In genomic region chr10:120988751-120989150, GRCh38 we compare ENCODE assay signal across 25 cellular contexts.
"Had no signal": no experiment of that assay in that cellular context is flagged by ENCODE, and none has a peak within 500 bp of the region (broad histone marks: within the 10 kb centered on the region; RNA-seq: fewer than 3 reads in every experiment).

No MANE protein-coding gene starts in this region.

- H3K4me1 ChIP-seq: colonic mucosa, psoas muscle, sigmoid colon, testis, tibial artery had no signal

- H3K36me3 Mint-ChIP-seq: naive thymus-derived CD8-positive, alpha-beta T cell; stimulated activated effector memory CD8-positive, alpha-beta T cell treated with anti-CD3 and anti-CD28 coated beads, Interleukin-12 subunit alpha, Interleukin-12 subunit beta, amount 100 ng/mL, for 72 hours had no signal

- H3K9me3 ChIP-seq: colonic mucosa, ovary, psoas muscle, sigmoid colon, testis had no signal

- H3K9me3 Mint-ChIP-seq: type B pancreatic cell had no signal

- H3K4me3 ChIP-seq: colonic mucosa, ovary, psoas muscle, sigmoid colon, testis, tibial artery had no signal

- H3K27ac ChIP-seq: colonic mucosa, ovary, psoas muscle, sigmoid colon, testis, tibial artery had no signal

- DNase-seq: colonic mucosa; effector memory CD4-positive, alpha-beta T cell; erythroblast; kidney; mammary epithelial cell; mesendoderm; midbrain; naive thymus-derived CD8-positive, alpha-beta T cell; nephron progenitor cell; nucleus accumbens; ovary; posterior cingulate gyrus; psoas muscle; right cardiac atrium; sigmoid colon; stimulated activated CD4-positive, alpha-beta T cell treated with anti-CD3 and anti-CD28 coated beads, Interleukin-2, amount 100 ng/mL, for 24 hours; stimulated activated CD4-positive, alpha-beta T cell treated with anti-CD3 and anti-CD28 coated beads, Interleukin-4, amount 100 ng/mL, for 24 hours; stimulated activated naive CD4-positive, alpha-beta T cell treated with Interleukin-2 at 50 U/mL for 16 hours; substantia nigra; testis had no signal

- H3K27me3 Mint-ChIP-seq: type B pancreatic cell had no signal

- ATAC-seq: left lobe of liver; naive thymus-derived CD8-positive, alpha-beta T cell; psoas muscle; right cardiac atrium; stimulated activated effector memory CD8-positive, alpha-beta T cell treated with anti-CD3 and anti-CD28 coated beads, Interleukin-12 subunit alpha, Interleukin-12 subunit beta, amount 100 ng/mL, for 72 hours had no signal

- H3K27ac Mint-ChIP-seq: dendritic cell treated with granulocyte-macrophage colony-stimulating factor and Interleukin-4, amounts not matched to agents 40 ng/mL and 50 ng/mL, for 4 days; naive thymus-derived CD8-positive, alpha-beta T cell; stimulated activated effector memory CD8-positive, alpha-beta T cell treated with anti-CD3 and anti-CD28 coated beads, Interleukin-12 subunit alpha, Interleukin-12 subunit beta, amount 100 ng/mL, for 72 hours; type B pancreatic cell had no signal

- H3K27me3 ChIP-seq: colonic mucosa, ovary, sigmoid colon, testis, tibial artery had no signal

- H3K36me3 ChIP-seq: colonic mucosa, ovary, sigmoid colon, tibial artery had no signal

- H3K4me3 Mint-ChIP-seq: dendritic cell treated with granulocyte-macrophage colony-stimulating factor and Interleukin-4, amounts not matched to agents 40 ng/mL and 50 ng/mL, for 4 days; naive thymus-derived CD8-positive, alpha-beta T cell; nephron progenitor cell; stimulated activated effector memory CD8-positive, alpha-beta T cell treated with anti-CD3 and anti-CD28 coated beads, Interleukin-12 subunit alpha, Interleukin-12 subunit beta, amount 100 ng/mL, for 72 hours; type B pancreatic cell had no signal
